ENCODE assay signal across 29 cellular contexts in genomic region chr14:88199882-88200281, GRCh38.
"Had no signal": no experiment of that assay in that cellular context is flagged by ENCODE, and none has a peak within 500 bp of the region (broad histone marks: within the 10 kb centered on the region; RNA-seq: fewer than 3 reads in every experiment).

No MANE protein-coding gene starts in this region.

- H3K4me1 ChIP-seq: suprapubic skin, thyroid gland, tibial artery, tibial nerve, upper lobe of left lung, upper lobe of right lung, uterus, vagina had no signal

- ATAC-seq: stimulated activated memory B cell treated with anti-CD40 and anti-IgM and Interleukin-4, amounts not matched to agents 10 μg/mL and 1 μg/mL and 100 μg/mL, for 72 hours; stimulated activated naive B cell treated with anti-CD40 and anti-IgM and Interleukin-4, amounts not matched to agents 10 μg/mL and 1 μg/mL and 100 μg/mL, for 72 hours; stimulated activated naive CD8-positive, alpha-beta T cell treated with anti-CD3 and anti-CD28 coated beads, Interleukin-15, amount 100 ng/mL, for 72 hours; stimulated activated naive CD8-positive, alpha-beta T cell treated with anti-CD3 and anti-CD28 coated beads, Interleukin-15, Interleukin-2, amounts not matched to agents 100 U/mL and 50 U/mL, for 24 hours; upper lobe of right lung had no signal

- H3K4me3 ChIP-seq: stomach, suprapubic skin, testis, thoracic aorta, thyroid gland, tibial artery, tibial nerve, transverse colon, upper lobe of left lung, upper lobe of right lung, uterus, vagina had no signal

- H3K27ac Mint-ChIP-seq: stimulated activated effector memory CD8-positive, alpha-beta T cell treated with anti-CD3 and anti-CD28 coated beads, Interleukin-12 subunit alpha, Interleukin-12 subunit beta, amount 100 ng/mL, for 72 hours; stimulated activated memory B cell treated with anti-CD40 and anti-IgM and Interleukin-4, amounts not matched to agents 10 μg/mL and 1 μg/mL and 100 μg/mL, for 72 hours; stimulated activated naive B cell treated with anti-CD40 and anti-IgM and Interleukin-4, amounts not matched to agents 10 μg/mL and 1 μg/mL and 100 μg/mL, for 72 hours; stimulated activated naive CD8-positive, alpha-beta T cell treated with anti-CD3 and anti-CD28 coated beads, Interleukin-15, amount 100 ng/mL, for 72 hours; stimulated activated naive CD8-positive, alpha-beta T cell treated with anti-CD3 and anti-CD28 coated beads, Interleukin-15, Interleukin-2, amounts not matched to agents 100 ng/mL and 50 ng/mL, for 24 hours; type B pancreatic cell had no signal

- H3K9me3 ChIP-seq: stomach, suprapubic skin, testis, thoracic aorta, thyroid gland, tibial artery, tibial nerve, transverse colon, upper lobe of left lung, upper lobe of right lung, uterus, vagina had no signal

- H3K4me1 Mint-ChIP-seq: stimulated activated effector memory CD8-positive, alpha-beta T cell treated with anti-CD3 and anti-CD28 coated beads, Interleukin-12 subunit alpha, Interleukin-12 subunit beta, amount 100 ng/mL, for 72 hours; stimulated activated memory B cell treated with anti-CD40 and anti-IgM and Interleukin-4, amounts not matched to agents 10 μg/mL and 1 μg/mL and 100 μg/mL, for 72 hours; stimulated activated naive B cell treated with anti-CD40 and anti-IgM and Interleukin-4, amounts not matched to agents 10 μg/mL and 1 μg/mL and 100 μg/mL, for 72 hours; stimulated activated naive CD8-positive, alpha-beta T cell treated with anti-CD3 and anti-CD28 coated beads, Interleukin-15, amount 100 ng/mL, for 72 hours had no signal

- DNase-seq: stimulated activated CD4-positive, alpha-beta T cell treated with anti-CD3 and anti-CD28 coated beads, Interleukin-2, amount 100 ng/mL, for 48 hours; stimulated activated CD4-positive, alpha-beta T cell treated with anti-CD3 and anti-CD28 coated beads, Interleukin-4, amount 100 ng/mL, for 1 hour; stimulated activated CD4-positive, alpha-beta T cell treated with anti-CD3 and anti-CD28 coated beads, Interleukin-4, amount 100 ng/mL, for 24 hours; stimulated activated CD4-positive, alpha-beta T cell treated with anti-CD3 and anti-CD28 coated beads, Interleukin-4, amount 100 ng/mL, for 4 hours; stimulated activated CD8-positive, alpha-beta memory T cell treated with anti-CD3 and anti-CD28 coated beads, Interleukin-4, amount 100 ng/mL, for 48 hours; stimulated activated naive B cell treated with anti-CD40 and anti-IgM and Interleukin-4, amounts not matched to agents 10 μg/mL and 1 μg/mL and 100 μg/mL, for 72 hours; stimulated activated naive CD4-positive, alpha-beta T cell; stimulated activated naive CD4-positive, alpha-beta T cell treated with Interleukin-2 at 50 U/mL for 16 hours; stimulated activated naive CD8-positive, alpha-beta T cell treated with anti-CD3 and anti-CD28 coated beads, Interleukin-15, amount 100 ng/mL, for 72 hours; stimulated activated naive CD8-positive, alpha-beta T cell treated with anti-CD3 and anti-CD28 coated beads, Interleukin-15, Interleukin-2, amounts not matched to agents 100 U/mL and 50 U/mL, for 24 hours; stomach; substantia nigra; testis; thyroid gland; tibial artery; transverse colon; trophoblast cell; upper lobe of left lung; upper lobe of right lung; uterus had no signal

- H3K36me3 ChIP-seq: stomach, suprapubic skin, thoracic aorta, thyroid gland, tibial artery, tibial nerve, transverse colon, upper lobe of left lung, upper lobe of right lung, uterus, vagina had no signal

- H3K9me3 Mint-ChIP-seq: stimulated activated effector memory CD8-positive, alpha-beta T cell treated with anti-CD3 and anti-CD28 coated beads, Interleukin-12 subunit alpha, Interleukin-12 subunit beta, amount 100 ng/mL, for 72 hours; stimulated activated memory B cell treated with anti-CD40 and anti-IgM and Interleukin-4, amounts not matched to agents 10 μg/mL and 1 μg/mL and 100 μg/mL, for 72 hours; stimulated activated naive B cell treated with anti-CD40 and anti-IgM and Interleukin-4, amounts not matched to agents 10 μg/mL and 1 μg/mL and 100 μg/mL, for 72 hours; stimulated activated naive CD8-positive, alpha-beta T cell treated with anti-CD3 and anti-CD28 coated beads, Interleukin-15, amount 100 ng/mL, for 72 hours; stimulated activated naive CD8-positive, alpha-beta T cell treated with anti-CD3 and anti-CD28 coated beads, Interleukin-15, Interleukin-2, amounts not matched to agents 100 ng/mL and 50 ng/mL, for 24 hours; type B pancreatic cell had no signal

- H3K4me3 Mint-ChIP-seq: stimulated activated effector memory CD8-positive, alpha-beta T cell treated with anti-CD3 and anti-CD28 coated beads, Interleukin-12 subunit alpha, Interleukin-12 subunit beta, amount 100 ng/mL, for 72 hours; stimulated activated memory B cell treated with anti-CD40 and anti-IgM and Interleukin-4, amounts not matched to agents 10 μg/mL and 1 μg/mL and 100 μg/mL, for 72 hours; stimulated activated naive B cell treated with anti-CD40 and anti-IgM and Interleukin-4, amounts not matched to agents 10 μg/mL and 1 μg/mL and 100 μg/mL, for 72 hours; stimulated activated naive CD8-positive, alpha-beta T cell treated with anti-CD3 and anti-CD28 coated beads, Interleukin-15, amount 100 ng/mL, for 72 hours; stimulated activated naive CD8-positive, alpha-beta T cell treated with anti-CD3 and anti-CD28 coated beads, Interleukin-15, Interleukin-2, amounts not matched to agents 100 ng/mL and 50 ng/mL, for 24 hours; type B pancreatic cell had no signal

- H3K27ac ChIP-seq: stomach, suprapubic skin, testis, thoracic aorta, thyroid gland, tibial artery, tibial nerve, transverse colon, upper lobe of left lung, upper lobe of right lung, uterus, vagina had no signal

- FAIRE-seq: urothelium cell line had no signal

- H3K27me3 ChIP-seq: testis, thyroid gland, tibial artery, transverse colon, upper lobe of left lung, uterus, vagina had no signal
